In the genomic region with DNA sequence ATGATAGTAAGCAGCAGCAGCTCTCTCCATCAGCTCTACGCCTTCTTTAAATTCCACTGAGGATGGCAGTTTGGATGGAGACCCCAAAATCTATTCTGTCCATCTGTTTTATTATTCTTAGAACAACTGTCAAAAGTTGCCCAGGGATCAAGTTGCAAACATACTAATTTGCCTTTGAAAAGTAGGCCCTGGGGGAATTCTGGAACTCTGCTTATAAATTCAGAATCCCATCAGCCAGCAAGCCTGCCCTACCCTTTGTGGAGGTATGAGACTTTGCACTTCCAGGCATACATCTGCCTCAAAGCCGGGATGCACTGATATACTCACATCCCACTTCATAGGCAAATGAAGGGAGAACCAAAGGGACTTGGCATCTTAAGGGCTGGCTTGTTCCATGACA, we compare ENCODE assay signal across 16 cellular contexts.
DNase-seq lines count a peak whose midpoint lies in the region; ATAC-seq, FAIRE-seq and TF ChIP-seq lines count a peak whose summit lies in the region.
"Had no signal": no experiment of that assay in that cellular context is flagged by ENCODE, and none has a peak within 500 bp of the region (broad histone marks: within the 10 kb centered on the region; RNA-seq: fewer than 3 reads in every experiment).

No MANE protein-coding gene starts in this region.

- H3K9ac ChIP-seq in endodermal cell (ENCODE audit: extremely low read depth, low read length, poor library complexity, severe bottlenecking) = no peak overlapping the region
- H3K9ac ChIP-seq: BLaER1 treated with 17β-estradiol and CSF1 and Interleukin-3, amounts not matched to agents 10 nM and 100 nM had no signal

- H3K9me3 Mint-ChIP-seq in endodermal cell = no peaks in the 10 kb centered on the region

- DNase-seq in GM12892 (ENCODE audit: insufficient read length) (no peak), NCI-H1694 treated with DMSO at 0.1 percent for 48 hours (lab: John Stamatoyannopoulos, UW) (peak; percentile 77), NCI-H526 treated with DMSO at 0.1 percent for 48 hours (lab: John Stamatoyannopoulos, UW) (peak; percentile 95), endodermal cell (no peak), ecto neural progenitor cell (ENCODE audit: low spot score) (no peak), HEK293T (ENCODE audit: extremely low spot score) (no peak)
- no peak for DNase-seq in activated effector memory CD4-positive, alpha-beta T cell treated with anti-CD3 and anti-CD28 coated beads, Interleukin-2, amount 50 U/mL, for 16 hours
- DNase-seq: HCEC 1CT; NCI-H1092; NCI-H187 treated with DMSO at 0.1 percent for 48 hours; NCI-H2227 treated with DMSO at 0.1 percent for 48 hours; NK-92 treated with Interleukin-12 subunit alpha and Interleukin-12 subunit beta, amount 100 ng/mL, for 24 hours had no signal

- H3K4me3 Mint-ChIP-seq in endodermal cell = no peak overlapping the region

- peak overlapping the region; percentile 76 for H3K27ac ChIP-seq in endodermal cell (ENCODE audit: low read depth, low read length)
- H3K27ac ChIP-seq: BLaER1 treated with 17β-estradiol and CSF1 and Interleukin-3, amounts not matched to agents 10 nM and 100 nM; RWPE1 had no signal

- peaks cover 17% of the 10 kb centered on the region for H3K4me1 Mint-ChIP-seq in endodermal cell

- no peaks in the 10 kb centered on the region for H3K36me3 Mint-ChIP-seq in endodermal cell (ENCODE audit: low read depth)

- no peak for TF ChIP-seq CTCF in endodermal cell (conservative IDR thresholded peaks at IDR 0.05)

- no peaks in the 10 kb centered on the region for H3K9me3 ChIP-seq in endodermal cell (ENCODE audit: control insufficient read depth, low read length)
- H3K9me3 ChIP-seq: BLaER1 treated with 17β-estradiol and CSF1 and Interleukin-3, amounts not matched to agents 10 nM and 100 nM had no signal

- peak; percentile 30 for FAIRE-seq in GM12892 (lab: Jason Lieb, UNC)
- FAIRE-seq: HTR-8/SVneo had no signal

- no peaks in the 10 kb centered on the region for H3K36me3 ChIP-seq in endodermal cell (ENCODE audit: control insufficient read depth, insufficient read depth, low read length)

- no peaks in the 10 kb centered on the region for H3K27me3 ChIP-seq in endodermal cell (ENCODE audit: control insufficient read depth, insufficient read depth, low read length, poor library complexity, severe bottlenecking)

- H3K4me3 ChIP-seq in endodermal cell (ENCODE audit: low read length) = no peak overlapping the region
- H3K4me3 ChIP-seq: BLaER1 treated with 17β-estradiol and CSF1 and Interleukin-3, amounts not matched to agents 10 nM and 100 nM had no signal

- no peak overlapping the region for H3K27ac Mint-ChIP-seq in endodermal cell

- no peaks in the 10 kb centered on the region for H3K27me3 Mint-ChIP-seq in endodermal cell (ENCODE audit: insufficient read depth)

- CTCF ChIA-PET in HEK293T (lab: Yijun Ruan, JAX) = no interaction called here

- no peak for TF ChIP-seq POLR2A in GM12892 (IDR thresholded peaks at IDR 0.05; ENCODE audit: low read depth, low read length)

- WGBS in endodermal cell (ENCODE audit: insufficient coverage in 1 of 2, insufficient read length in 1 of 2), 2 experiments = 66% methylated on average over 2 of the region's 2 CpGs; no CpG with 5 or more reads in 1 of the 2 experiments

- H3K4me1 ChIP-seq in endodermal cell (ENCODE audit: control insufficient read depth, insufficient read depth, low read length) = no peaks in the 10 kb centered on the region

- ATAC-seq in HG03354 (IDR thresholded peaks at IDR 0.05; ENCODE audit: poor library complexity, severe bottlenecking, unreplicated experiment) = no peak

- POLR2A ChIA-PET in HEK293T (lab: Yijun Ruan, JAX) = no interaction called here

TF ChIP-seq in HEK293T, 16 proteins besides CTCF, POLR2A, EP300 and RAD21:
- TF ChIP-seq NFRKB (IDR thresholded peaks at IDR 0.05) = no peak
- no peak for TF ChIP-seq TARDBP (IDR thresholded peaks at IDR 0.05)
- TF ChIP-seq FOXK2 (IDR thresholded peaks at IDR 0.05) = no peak
- TF ChIP-seq, protein P1, sequence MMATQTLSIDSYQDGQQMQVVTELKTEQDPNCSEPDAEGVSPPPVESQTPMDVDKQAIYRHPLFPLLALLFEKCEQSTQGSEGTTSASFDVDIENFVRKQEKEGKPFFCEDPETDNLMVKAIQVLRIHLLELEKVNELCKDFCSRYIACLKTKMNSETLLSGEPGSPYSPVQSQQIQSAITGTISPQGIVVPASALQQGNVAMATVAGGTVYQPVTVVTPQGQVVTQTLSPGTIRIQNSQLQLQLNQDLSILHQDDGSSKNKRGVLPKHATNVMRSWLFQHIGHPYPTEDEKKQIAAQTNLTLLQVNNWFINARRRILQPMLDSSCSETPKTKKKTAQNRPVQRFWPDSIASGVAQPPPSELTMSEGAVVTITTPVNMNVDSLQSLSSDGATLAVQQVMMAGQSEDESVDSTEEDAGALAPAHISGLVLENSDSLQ (IDR thresholded peaks at IDR 0.05) = no peak
- no peak for TF ChIP-seq LEF1 (IDR thresholded peaks at IDR 0.05; ENCODE audit: borderline replicate concordance)
- no peak for TF ChIP-seq L3MBTL2 (conservative IDR thresholded peaks at IDR 0.05)
- no peak for TF ChIP-seq ZNF384 (IDR thresholded peaks at IDR 0.05)
- no peak for TF ChIP-seq SP1 (IDR thresholded peaks at IDR 0.05)
- TF ChIP-seq SUZ12 (IDR thresholded peaks at IDR 0.05) = no peak
- no peak for TF ChIP-seq ELF4 (IDR thresholded peaks at IDR 0.05)

Comparison
In these comparisons a context has a peak if more than half of its experiments do, and no peak if none do; other contexts are left out.
1. DNase-seq: peak in NCI-H1694 treated with DMSO at 0.1 percent for 48 hours (single experiment) and NCI-H526 treated with DMSO at 0.1 percent for 48 hours (single experiment); none in GM12892 (single experiment), endodermal cell (single experiment), activated effector memory CD4-positive, alpha-beta T cell treated with anti-CD3 and anti-CD28 coated beads, Interleukin-2, amount 50 U/mL, for 16 hours (single experiment), ecto neural progenitor cell (single experiment) and HEK293T (single experiment).